ENCODE assay signal across 8 cellular contexts in the genomic region with DNA sequence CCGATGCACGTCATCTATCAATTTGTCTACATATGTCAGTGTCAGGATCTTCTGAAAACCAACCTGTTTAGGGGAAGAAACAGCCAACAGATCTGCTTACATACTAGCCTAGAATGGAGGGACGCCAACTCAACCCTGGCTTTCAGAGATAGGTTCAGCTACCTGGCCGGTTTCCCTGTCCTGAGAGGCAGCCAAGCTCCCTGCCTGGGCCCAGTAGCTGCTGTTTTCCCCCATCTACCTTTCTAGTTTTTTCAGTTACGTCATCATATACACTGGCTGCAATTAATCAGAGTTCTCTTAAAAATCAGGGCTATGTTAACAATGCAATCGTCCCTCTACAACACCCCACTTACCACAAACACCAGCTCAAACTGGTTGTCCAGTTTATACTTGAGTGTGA. TPM values are rescaled to one million over a fixed set of nuclear protein-coding genes. Genes with fewer than 3 reads are reported as not detected.
A peak's percentile ranks its signal among the peaks of the same experiment; 100 is the strongest.
DNase-seq lines count a peak whose midpoint lies in the region; ATAC-seq and TF ChIP-seq lines count a peak whose summit lies in the region.

No MANE protein-coding gene starts in this region.

- WGBS in sigmoid colon, 2 donors = 60 to 78% methylated on average over 6 of the region's 6 CpGs

- intact Hi-C loops in sigmoid colon (cut with DNase I) = loop anchor here (2.0 to 10.0 kb wide), 3 partner anchors 57 to 673 kb away; partner anchors contain the start of genes CDON, FAM118B, RPUSD4 and STT3A

- H3K36me3 Mint-ChIP-seq in T-helper 17 cell (ENCODE audit: low read depth) = peaks cover 3% of the 10 kb centered on the region

- peaks cover 18 to 47% (median 37%) of the 10 kb centered on the region in 4 donors for H3K36me3 ChIP-seq in sigmoid colon

- H3K27me3 ChIP-seq in sigmoid colon = no peaks in the 10 kb centered on the region

- H3K9me3 ChIP-seq in T-helper 17 cell (ENCODE audit: control insufficient read depth, low read length, poor library complexity, severe bottlenecking) = no peaks in the 10 kb centered on the region
- H3K9me3 ChIP-seq in sigmoid colon = no peaks in the 10 kb centered on the region

- H3K27me3 Mint-ChIP-seq in T-helper 17 cell = no peaks in the 10 kb centered on the region

- DNase-seq in GM12865 (ENCODE audit: low read depth) (no peak), T-helper 17 cell (no peak), fibroblast of the aortic adventitia (ENCODE audit: low read depth) (no peak), sigmoid colon (no peak), SHP77 treated with DMSO at 0.1 percent for 48 hours (lab: John Stamatoyannopoulos, UW) (no peak), NCI-H2081 treated with DMSO at 0.1 percent for 48 hours (lab: John Stamatoyannopoulos, UW) (no peak)

- peak overlapping the region; percentile 96 for H3K4me3 Mint-ChIP-seq in T-helper 17 cell

- TF ChIP-seq EP300 in sigmoid colon (IDR thresholded peaks at IDR 0.05) = no peak

- TF ChIP-seq CTCF in GM12865 (IDR thresholded peaks at IDR 0.05; ENCODE audit: insufficient read depth, low read depth, low read length, missing control alignments) (no peak), fibroblast of the aortic adventitia (IDR thresholded peaks at IDR 0.05; ENCODE audit: insufficient read depth, low read length) (no peak), sigmoid colon (IDR thresholded peaks at IDR 0.05) (no peak)

- H3K27ac Mint-ChIP-seq in T-helper 17 cell = peak overlapping the region; percentile 100

- H3K4me3 ChIP-seq in GM12865 (ENCODE audit: low read depth, low read length) (peak overlapping the region; percentile 88), fibroblast of the aortic adventitia (ENCODE audit: low read depth, low read length) (peak overlapping the region; percentile 99), sigmoid colon (peak overlapping the region; percentile 74 to 91 (median 80))

- H3K4me1 Mint-ChIP-seq in T-helper 17 cell = peaks cover 35% of the 10 kb centered on the region

- H3K4me1 ChIP-seq in sigmoid colon = peaks cover 0 to 24% (median 16%) of the 10 kb centered on the region in 4 donors

- no peak for ATAC-seq in T-helper 17 cell
- no peak for ATAC-seq in HG03571 (IDR thresholded peaks at IDR 0.05; ENCODE audit: unreplicated experiment)
- ATAC-seq in GM21526 (IDR thresholded peaks at IDR 0.05; ENCODE audit: low FRiP score, unreplicated experiment) = no peak

- peak overlapping the region; percentile 82 to 92 (median 90) for H3K27ac ChIP-seq in sigmoid colon

- no peak for TF ChIP-seq POLR2A in sigmoid colon (IDR thresholded peaks at IDR 0.05)

RNA-seq across cellular contexts. Expression of gene SRPRA, which starts 1.0 kb away (rescaled TPM):
- 100 to 1,000 TPM; 182 to 192 TPM for total RNA-seq in T-helper 17 cell
- 37.8 and 99.4 TPM in 2 replicates for total RNA-seq in fibroblast of the aortic adventitia (ENCODE audit: low replicate concordance)
- total RNA-seq in sigmoid colon = 10 to 100 TPM; 51.0 to 66.5 (median 57.2) TPM
- polyA plus RNA-seq in sigmoid colon = 10 to 100 TPM in 2 of 3 donors, 1 to 10 TPM in 1; 7.8 to 62.1 (median 15.7) TPM

RNA-seq across cellular contexts. Expression of gene FOXRED1, which starts 1.3 kb away (rescaled TPM):
- total RNA-seq in T-helper 17 cell = 10 to 100 TPM; 21.7 to 24.9 TPM
- 7.2 and 14.7 TPM in 2 replicates for total RNA-seq in fibroblast of the aortic adventitia (ENCODE audit: low replicate concordance)
- 10 to 100 TPM; 14.5 to 46.0 (median 15.3) TPM for total RNA-seq in sigmoid colon
- 10 to 100 TPM; 10.8 to 36.5 (median 24.7) TPM for polyA plus RNA-seq in sigmoid colon

RNA-seq across cellular contexts. Expression of gene TIRAP, which starts 15.2 kb away (rescaled TPM):
- 10 to 100 TPM; 13.1 to 14.1 TPM for total RNA-seq in T-helper 17 cell
- 2.9 and 5.8 TPM in 2 replicates for total RNA-seq in fibroblast of the aortic adventitia (ENCODE audit: low replicate concordance)
- total RNA-seq in sigmoid colon = 10 to 100 TPM in 1 of 4 donors, 1 to 10 TPM in 3; 6.9 to 11.5 (median 8.1) TPM
- 10 to 100 TPM in 2 of 3 donors, 1 to 10 TPM in 1; 4.2 to 11.4 (median 10.9) TPM for polyA plus RNA-seq in sigmoid colon

RNA-seq across cellular contexts. Expression of gene DCPS, which starts 36.2 kb away (rescaled TPM):
- total RNA-seq in T-helper 17 cell = 10 to 100 TPM; 12.1 to 14.9 TPM
- total RNA-seq in fibroblast of the aortic adventitia (ENCODE audit: low replicate concordance) = 4.3 and 11.4 TPM in 2 replicates
- total RNA-seq in sigmoid colon = 1 to 10 TPM; 7.6 to 10.0 (median 9.3) TPM
- polyA plus RNA-seq in sigmoid colon = 10 to 100 TPM in 2 of 3 donors, 1 to 10 TPM in 1; 9.0 to 30.0 (median 15.0) TPM

RNA-seq across cellular contexts. Expression of gene FAM118B, which starts 56.1 kb away (rescaled TPM):
- total RNA-seq in T-helper 17 cell (1 to 10 TPM; 2.5 to 2.8 TPM), fibroblast of the aortic adventitia (ENCODE audit: low replicate concordance) (14.7 and 32.9 TPM in 2 replicates), sigmoid colon (10 to 100 TPM; 13.3 to 22.2 (median 16.2) TPM)
- polyA plus RNA-seq in sigmoid colon = 10 to 100 TPM; 25.8 to 54.3 (median 43.2) TPM
